Comparison of ENCODE assay signal across 32 cellular contexts in genomic region chr2:74448771-74449170, GRCh38.
"Had no signal": no experiment of that assay in that cellular context is flagged by ENCODE, and none has a peak within 500 bp of the region (broad histone marks: within the 10 kb centered on the region; RNA-seq: fewer than 3 reads in every experiment).

No MANE protein-coding gene starts in this region.

- H3K4me3 Mint-ChIP-seq: activated CD4-positive, alpha-beta memory T cell treated with anti-CD3 and anti-CD28 coated beads for 36 hours; activated CD4-positive, alpha-beta T cell treated with anti-CD3 and anti-CD28 coated beads, Interleukin-2, amount 10 ng/mL, durations not matched to agents 24 days and 14 days; activated naive CD4-positive, alpha-beta T cell treated with anti-CD3 and anti-CD28 coated beads for 36 hours; activated T-cell treated with anti-CD3 and anti-CD28 coated beads, Interleukin-2, amount 50 U/mL, for 4 hours; activated T-helper 1 cell treated with anti-CD3 and anti-CD28 coated beads, Interleukin-12 subunit alpha, Interleukin-12 subunit beta, Interleukin-2, Interleukin-4 antibody, amounts not matched to agents 30 ng/mL and 10 ng/mL and 1 ng/mL, durations not matched to agents 14 hours and 24 hours and 36 hours had no signal

- H3K27ac Mint-ChIP-seq: activated CD4-positive, alpha-beta memory T cell treated with anti-CD3 and anti-CD28 coated beads for 36 hours; activated CD4-positive, alpha-beta T cell treated with anti-CD3 and anti-CD28 coated beads, Interleukin-2, amount 10 ng/mL, durations not matched to agents 24 days and 14 days; activated naive CD4-positive, alpha-beta T cell treated with anti-CD3 and anti-CD28 coated beads for 36 hours; activated naive CD4-positive, alpha-beta T cell treated with anti-CD3 and anti-CD28 coated beads, Interleukin-2, amount 50 U/mL, for 72 hours; activated T-helper 1 cell treated with anti-CD3 and anti-CD28 coated beads, Interleukin-12 subunit alpha, Interleukin-12 subunit beta, Interleukin-2, Interleukin-4 antibody, amounts not matched to agents 30 ng/mL and 10 ng/mL and 1 ng/mL, durations not matched to agents 14 hours and 24 hours and 36 hours had no signal

- H3K4me1 ChIP-seq: adrenal gland, breast epithelium had no signal

- H3K27ac ChIP-seq: adrenal gland, breast epithelium, KMS-11, PC-9, RWPE1, SJCRH30, SK-N-MC had no signal

- H3K9ac ChIP-seq: KMS-11 had no signal

- H3K27me3 ChIP-seq: adrenal gland, body of pancreas, breast epithelium had no signal

- H3K4me3 ChIP-seq: adrenal gland, body of pancreas, breast epithelium, PC-9, SJCRH30, SK-N-MC had no signal

- H3K36me3 Mint-ChIP-seq: activated CD4-positive, alpha-beta memory T cell treated with anti-CD3 and anti-CD28 coated beads for 36 hours; activated naive CD4-positive, alpha-beta T cell treated with anti-CD3 and anti-CD28 coated beads, Interleukin-2, amount 50 U/mL, for 72 hours had no signal

- H3K9me3 ChIP-seq: adrenal gland, body of pancreas, breast epithelium, SJCRH30 had no signal

- ATAC-seq: activated naive CD4-positive, alpha-beta T cell treated with anti-CD3 and anti-CD28 coated beads, Interleukin-2, amount 50 U/mL, for 72 hours; activated T-cell treated with anti-CD3 and anti-CD28 coated beads, Interleukin-2, amount 50 U/mL, for 4 hours; body of pancreas had no signal

- H3K36me3 ChIP-seq: adrenal gland, breast epithelium, SJCRH30 had no signal

- H2AFZ ChIP-seq: PC-9 had no signal

- DNase-seq: activated CD4-positive, alpha-beta memory T cell treated with anti-CD3 and anti-CD28 coated beads for 36 hours; activated CD4-positive, alpha-beta T cell treated with anti-CD3 and anti-CD28 coated beads, Interleukin-2, amount 10 ng/mL, durations not matched to agents 24 days and 14 days; activated CD8-positive, alpha-beta memory T cell treated with anti-CD3 and anti-CD28 coated beads, Interleukin-2, amount 50 U/mL, for 4 hours; activated gamma-delta T cell treated with Interleukin-2 at 50 U/mL for 16 hours; activated naive CD4-positive, alpha-beta T cell treated with anti-CD3 and anti-CD28 coated beads for 36 hours; activated T-cell treated with anti-CD3 and anti-CD28 coated beads for 4 hours; activated T-cell treated with anti-CD3 and anti-CD28 coated beads, Interleukin-2, amount 50 U/mL, for 4 hours; adrenal gland; body of pancreas; caudate nucleus; cerebellar nuclear complex; NCI-H1092 treated with DMSO at 0.1 percent for 48 hours; NCI-H1417; NCI-H146; NCI-H187; NCI-H2029 treated with DMSO at 0.1 percent for 48 hours; NCI-H2107; NCI-H2171; NCI-H510A; NCI-H526; NCI-H748 treated with DMSO at 0.1 percent for 48 hours; NK-92 treated with Interleukin-12 subunit alpha and Interleukin-12 subunit beta, amount 100 ng/mL, for 24 hours; PC-9; SHP77; SJCRH30; T1000 had no signal

- H3K4me2 ChIP-seq: KMS-11, PC-9 had no signal

- H3K9me3 Mint-ChIP-seq: activated CD4-positive, alpha-beta memory T cell treated with anti-CD3 and anti-CD28 coated beads for 36 hours; activated CD4-positive, alpha-beta T cell treated with anti-CD3 and anti-CD28 coated beads, Interleukin-2, amount 10 ng/mL, durations not matched to agents 24 days and 14 days; activated naive CD4-positive, alpha-beta T cell treated with anti-CD3 and anti-CD28 coated beads for 36 hours; activated naive CD4-positive, alpha-beta T cell treated with anti-CD3 and anti-CD28 coated beads, Interleukin-2, amount 50 U/mL, for 72 hours; activated T-cell treated with anti-CD3 and anti-CD28 coated beads, Interleukin-2, amount 50 U/mL, for 4 hours; activated T-helper 1 cell treated with anti-CD3 and anti-CD28 coated beads, Interleukin-12 subunit alpha, Interleukin-12 subunit beta, Interleukin-2, Interleukin-4 antibody, amounts not matched to agents 30 ng/mL and 10 ng/mL and 1 ng/mL, durations not matched to agents 14 hours and 24 hours and 36 hours had no signal
